ENCODE assay signal across 1 cellular context in the genomic region with DNA sequence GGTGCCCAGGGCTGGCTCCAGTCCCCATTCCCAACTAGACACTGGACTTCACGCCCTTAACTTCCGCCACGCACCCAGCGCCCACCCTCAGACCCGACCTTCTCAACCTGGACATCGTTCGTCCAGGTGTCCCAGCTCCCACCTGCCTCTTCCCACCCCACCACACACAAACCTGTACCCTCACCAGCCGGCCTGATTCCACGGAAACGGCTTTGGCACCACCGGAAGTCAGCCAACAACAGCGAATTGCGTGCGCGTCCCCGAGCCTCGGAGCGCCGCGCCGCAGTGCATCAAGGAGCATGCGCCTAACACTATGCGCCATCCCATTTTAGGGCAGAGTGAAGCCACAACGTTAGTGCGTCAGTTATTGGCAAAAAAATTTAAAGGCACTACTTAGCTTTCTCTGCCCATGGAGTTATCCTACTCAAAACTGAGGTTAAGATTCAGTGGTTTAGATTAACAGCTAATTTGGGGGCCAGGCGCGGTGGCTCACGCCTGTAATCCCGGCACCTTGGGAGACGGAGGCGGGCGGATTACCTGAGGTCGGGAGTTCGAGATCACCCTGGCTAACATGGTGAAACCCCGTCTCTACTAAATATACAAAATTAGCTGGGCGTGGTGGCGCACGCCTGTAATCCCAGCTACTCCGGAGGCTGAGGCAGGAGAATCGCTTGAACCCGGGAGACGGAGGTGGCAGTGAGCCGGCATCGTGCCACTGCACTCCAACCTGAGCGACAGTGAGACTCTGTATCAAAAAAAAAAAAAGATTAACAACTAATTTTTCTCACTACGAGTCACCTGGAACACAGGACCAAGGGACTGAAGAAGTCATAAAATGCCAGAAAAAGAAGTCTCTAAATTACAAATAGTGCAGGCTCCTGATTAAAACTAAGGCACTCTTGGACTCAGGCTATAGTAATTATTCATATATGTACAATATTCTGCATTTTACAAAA.
TF ChIP-seq lines count a peak whose summit lies in the region.

A gene with protein sequence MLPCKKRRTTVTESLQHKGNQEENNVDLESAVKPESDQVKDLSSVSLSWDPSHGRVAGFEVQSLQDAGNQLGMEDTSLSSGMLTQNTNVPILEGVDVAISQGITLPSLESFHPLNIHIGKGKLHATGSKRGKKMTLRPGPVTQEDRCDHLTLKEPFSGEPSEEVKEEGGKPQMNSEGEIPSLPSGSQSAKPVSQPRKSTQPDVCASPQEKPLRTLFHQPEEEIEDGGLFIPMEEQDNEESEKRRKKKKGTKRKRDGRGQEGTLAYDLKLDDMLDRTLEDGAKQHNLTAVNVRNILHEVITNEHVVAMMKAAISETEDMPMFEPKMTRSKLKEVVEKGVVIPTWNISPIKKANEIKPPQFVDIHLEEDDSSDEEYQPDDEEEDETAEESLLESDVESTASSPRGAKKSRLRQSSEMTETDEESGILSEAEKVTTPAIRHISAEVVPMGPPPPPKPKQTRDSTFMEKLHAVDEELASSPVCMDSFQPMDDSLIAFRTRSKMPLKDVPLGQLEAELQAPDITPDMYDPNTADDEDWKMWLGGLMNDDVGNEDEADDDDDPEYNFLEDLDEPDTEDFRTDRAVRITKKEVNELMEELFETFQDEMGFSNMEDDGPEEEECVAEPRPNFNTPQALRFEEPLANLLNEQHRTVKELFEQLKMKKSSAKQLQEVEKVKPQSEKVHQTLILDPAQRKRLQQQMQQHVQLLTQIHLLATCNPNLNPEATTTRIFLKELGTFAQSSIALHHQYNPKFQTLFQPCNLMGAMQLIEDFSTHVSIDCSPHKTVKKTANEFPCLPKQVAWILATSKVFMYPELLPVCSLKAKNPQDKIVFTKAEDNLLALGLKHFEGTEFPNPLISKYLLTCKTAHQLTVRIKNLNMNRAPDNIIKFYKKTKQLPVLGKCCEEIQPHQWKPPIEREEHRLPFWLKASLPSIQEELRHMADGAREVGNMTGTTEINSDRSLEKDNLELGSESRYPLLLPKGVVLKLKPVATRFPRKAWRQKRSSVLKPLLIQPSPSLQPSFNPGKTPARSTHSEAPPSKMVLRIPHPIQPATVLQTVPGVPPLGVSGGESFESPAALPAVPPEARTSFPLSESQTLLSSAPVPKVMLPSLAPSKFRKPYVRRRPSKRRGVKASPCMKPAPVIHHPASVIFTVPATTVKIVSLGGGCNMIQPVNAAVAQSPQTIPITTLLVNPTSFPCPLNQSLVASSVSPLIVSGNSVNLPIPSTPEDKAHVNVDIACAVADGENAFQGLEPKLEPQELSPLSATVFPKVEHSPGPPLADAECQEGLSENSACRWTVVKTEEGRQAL (N-terminal part only) (minus strand): TSS at position 240 of the 956 bp plus-strand sequence. CDS start 3,434 bp downstream, outside the sequence.

TF ChIP-seq in HepG2, 621 proteins besides CTCF, POLR2A, EP300 and RAD21 (continued from another document and continues in another):
- TF ChIP-seq, protein P1, sequence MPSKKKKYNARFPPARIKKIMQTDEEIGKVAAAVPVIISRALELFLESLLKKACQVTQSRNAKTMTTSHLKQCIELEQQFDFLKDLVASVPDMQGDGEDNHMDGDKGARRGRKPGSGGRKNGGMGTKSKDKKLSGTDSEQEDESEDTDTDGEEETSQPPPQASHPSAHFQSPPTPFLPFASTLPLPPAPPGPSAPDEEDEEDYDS (CRISPR knock-in tag; IDR thresholded peaks at IDR 0.05): peak; percentile 83
- TF ChIP-seq ZNF12 (CRISPR knock-in tag; IDR thresholded peaks at IDR 0.05): no peak
- no peak for TF ChIP-seq POLR2AphosphoS2 (IDR thresholded peaks at IDR 0.05; ENCODE audit: low read depth, low read length)
- TF ChIP-seq, protein P2, sequence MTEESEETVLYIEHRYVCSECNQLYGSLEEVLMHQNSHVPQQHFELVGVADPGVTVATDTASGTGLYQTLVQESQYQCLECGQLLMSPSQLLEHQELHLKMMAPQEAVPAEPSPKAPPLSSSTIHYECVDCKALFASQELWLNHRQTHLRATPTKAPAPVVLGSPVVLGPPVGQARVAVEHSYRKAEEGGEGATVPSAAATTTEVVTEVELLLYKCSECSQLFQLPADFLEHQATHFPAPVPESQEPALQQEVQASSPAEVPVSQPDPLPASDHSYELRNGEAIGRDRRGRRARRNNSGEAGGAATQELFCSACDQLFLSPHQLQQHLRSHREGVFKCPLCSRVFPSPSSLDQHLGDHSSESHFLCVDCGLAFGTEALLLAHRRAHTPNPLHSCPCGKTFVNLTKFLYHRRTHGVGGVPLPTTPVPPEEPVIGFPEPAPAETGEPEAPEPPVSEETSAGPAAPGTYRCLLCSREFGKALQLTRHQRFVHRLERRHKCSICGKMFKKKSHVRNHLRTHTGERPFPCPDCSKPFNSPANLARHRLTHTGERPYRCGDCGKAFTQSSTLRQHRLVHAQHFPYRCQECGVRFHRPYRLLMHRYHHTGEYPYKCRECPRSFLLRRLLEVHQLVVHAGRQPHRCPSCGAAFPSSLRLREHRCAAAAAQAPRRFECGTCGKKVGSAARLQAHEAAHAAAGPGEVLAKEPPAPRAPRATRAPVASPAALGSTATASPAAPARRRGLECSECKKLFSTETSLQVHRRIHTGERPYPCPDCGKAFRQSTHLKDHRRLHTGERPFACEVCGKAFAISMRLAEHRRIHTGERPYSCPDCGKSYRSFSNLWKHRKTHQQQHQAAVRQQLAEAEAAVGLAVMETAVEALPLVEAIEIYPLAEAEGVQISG (CRISPR knock-in tag; IDR thresholded peaks at IDR 0.05): peak; percentile 90
- TF ChIP-seq, protein P3, sequence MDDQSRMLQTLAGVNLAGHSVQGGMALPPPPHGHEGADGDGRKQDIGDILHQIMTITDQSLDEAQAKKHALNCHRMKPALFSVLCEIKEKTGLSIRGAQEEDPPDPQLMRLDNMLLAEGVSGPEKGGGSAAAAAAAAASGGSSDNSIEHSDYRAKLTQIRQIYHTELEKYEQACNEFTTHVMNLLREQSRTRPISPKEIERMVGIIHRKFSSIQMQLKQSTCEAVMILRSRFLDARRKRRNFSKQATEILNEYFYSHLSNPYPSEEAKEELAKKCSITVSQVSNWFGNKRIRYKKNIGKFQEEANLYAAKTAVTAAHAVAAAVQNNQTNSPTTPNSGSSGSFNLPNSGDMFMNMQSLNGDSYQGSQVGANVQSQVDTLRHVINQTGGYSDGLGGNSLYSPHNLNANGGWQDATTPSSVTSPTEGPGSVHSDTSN (CRISPR knock-in tag; IDR thresholded peaks at IDR 0.05; ENCODE audit: borderline replicate concordance): no peak
- peak; percentile 22; the same call in 1 of the 2 replicates for TF ChIP-seq NFKB2 (CRISPR knock-in tag; IDR thresholded peaks at IDR 0.05; ENCODE audit: borderline replicate concordance)
- TF ChIP-seq, protein P4, sequence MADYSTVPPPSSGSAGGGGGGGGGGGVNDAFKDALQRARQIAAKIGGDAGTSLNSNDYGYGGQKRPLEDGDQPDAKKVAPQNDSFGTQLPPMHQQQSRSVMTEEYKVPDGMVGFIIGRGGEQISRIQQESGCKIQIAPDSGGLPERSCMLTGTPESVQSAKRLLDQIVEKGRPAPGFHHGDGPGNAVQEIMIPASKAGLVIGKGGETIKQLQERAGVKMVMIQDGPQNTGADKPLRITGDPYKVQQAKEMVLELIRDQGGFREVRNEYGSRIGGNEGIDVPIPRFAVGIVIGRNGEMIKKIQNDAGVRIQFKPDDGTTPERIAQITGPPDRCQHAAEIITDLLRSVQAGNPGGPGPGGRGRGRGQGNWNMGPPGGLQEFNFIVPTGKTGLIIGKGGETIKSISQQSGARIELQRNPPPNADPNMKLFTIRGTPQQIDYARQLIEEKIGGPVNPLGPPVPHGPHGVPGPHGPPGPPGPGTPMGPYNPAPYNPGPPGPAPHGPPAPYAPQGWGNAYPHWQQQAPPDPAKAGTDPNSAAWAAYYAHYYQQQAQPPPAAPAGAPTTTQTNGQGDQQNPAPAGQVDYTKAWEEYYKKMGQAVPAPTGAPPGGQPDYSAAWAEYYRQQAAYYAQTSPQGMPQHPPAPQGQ (CRISPR knock-in tag; IDR thresholded peaks at IDR 0.05; ENCODE audit: borderline replicate concordance): no peak
- peak; percentile 84 for TF ChIP-seq RBFOX2 (IDR thresholded peaks at IDR 0.05; ENCODE audit: low read depth, low read length)
- TF ChIP-seq ZNF607 (CRISPR knock-in tag; IDR thresholded peaks at IDR 0.05; ENCODE audit: borderline replicate concordance): no peak
- TF ChIP-seq, protein P5, sequence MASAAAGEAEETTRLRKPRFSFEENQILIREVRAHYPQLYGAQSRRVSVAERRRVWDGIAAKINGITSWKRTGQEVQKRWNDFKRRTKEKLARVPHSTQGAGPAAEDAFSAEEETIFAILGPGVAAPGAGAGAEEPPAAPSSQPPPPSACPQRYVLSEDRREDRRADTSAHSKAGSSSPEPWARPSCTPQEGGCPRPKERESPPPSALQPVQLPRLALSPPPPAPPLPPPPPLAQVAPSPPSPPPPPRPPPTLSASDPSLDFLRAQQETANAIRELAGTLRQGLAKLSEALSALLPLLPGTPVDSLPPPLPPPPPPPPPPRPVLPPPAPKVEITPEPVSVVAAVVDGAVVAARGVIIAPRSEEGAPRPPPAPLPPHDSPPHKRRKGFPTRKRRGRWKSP (CRISPR knock-in tag; IDR thresholded peaks at IDR 0.05): peak; percentile 71
- no peak for TF ChIP-seq ZKSCAN8 (CRISPR knock-in tag; IDR thresholded peaks at IDR 0.05; ENCODE audit: borderline replicate concordance)
- TF ChIP-seq, protein P6, sequence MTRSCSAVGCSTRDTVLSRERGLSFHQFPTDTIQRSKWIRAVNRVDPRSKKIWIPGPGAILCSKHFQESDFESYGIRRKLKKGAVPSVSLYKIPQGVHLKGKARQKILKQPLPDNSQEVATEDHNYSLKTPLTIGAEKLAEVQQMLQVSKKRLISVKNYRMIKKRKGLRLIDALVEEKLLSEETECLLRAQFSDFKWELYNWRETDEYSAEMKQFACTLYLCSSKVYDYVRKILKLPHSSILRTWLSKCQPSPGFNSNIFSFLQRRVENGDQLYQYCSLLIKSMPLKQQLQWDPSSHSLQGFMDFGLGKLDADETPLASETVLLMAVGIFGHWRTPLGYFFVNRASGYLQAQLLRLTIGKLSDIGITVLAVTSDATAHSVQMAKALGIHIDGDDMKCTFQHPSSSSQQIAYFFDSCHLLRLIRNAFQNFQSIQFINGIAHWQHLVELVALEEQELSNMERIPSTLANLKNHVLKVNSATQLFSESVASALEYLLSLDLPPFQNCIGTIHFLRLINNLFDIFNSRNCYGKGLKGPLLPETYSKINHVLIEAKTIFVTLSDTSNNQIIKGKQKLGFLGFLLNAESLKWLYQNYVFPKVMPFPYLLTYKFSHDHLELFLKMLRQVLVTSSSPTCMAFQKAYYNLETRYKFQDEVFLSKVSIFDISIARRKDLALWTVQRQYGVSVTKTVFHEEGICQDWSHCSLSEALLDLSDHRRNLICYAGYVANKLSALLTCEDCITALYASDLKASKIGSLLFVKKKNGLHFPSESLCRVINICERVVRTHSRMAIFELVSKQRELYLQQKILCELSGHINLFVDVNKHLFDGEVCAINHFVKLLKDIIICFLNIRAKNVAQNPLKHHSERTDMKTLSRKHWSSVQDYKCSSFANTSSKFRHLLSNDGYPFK (CRISPR knock-in tag; IDR thresholded peaks at IDR 0.05; ENCODE audit: borderline replicate concordance): 0 out of 2 replicates have a peak, but pooled peaks have one; percentile 45
- TF ChIP-seq, protein P7, sequence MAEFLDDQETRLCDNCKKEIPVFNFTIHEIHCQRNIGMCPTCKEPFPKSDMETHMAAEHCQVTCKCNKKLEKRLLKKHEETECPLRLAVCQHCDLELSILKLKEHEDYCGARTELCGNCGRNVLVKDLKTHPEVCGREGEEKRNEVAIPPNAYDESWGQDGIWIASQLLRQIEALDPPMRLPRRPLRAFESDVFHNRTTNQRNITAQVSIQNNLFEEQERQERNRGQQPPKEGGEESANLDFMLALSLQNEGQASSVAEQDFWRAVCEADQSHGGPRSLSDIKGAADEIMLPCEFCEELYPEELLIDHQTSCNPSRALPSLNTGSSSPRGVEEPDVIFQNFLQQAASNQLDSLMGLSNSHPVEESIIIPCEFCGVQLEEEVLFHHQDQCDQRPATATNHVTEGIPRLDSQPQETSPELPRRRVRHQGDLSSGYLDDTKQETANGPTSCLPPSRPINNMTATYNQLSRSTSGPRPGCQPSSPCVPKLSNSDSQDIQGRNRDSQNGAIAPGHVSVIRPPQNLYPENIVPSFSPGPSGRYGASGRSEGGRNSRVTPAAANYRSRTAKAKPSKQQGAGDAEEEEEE (CRISPR knock-in tag; IDR thresholded peaks at IDR 0.05; ENCODE audit: borderline replicate concordance): no peak
- no peak for TF ChIP-seq ZNF567 (CRISPR knock-in tag; IDR thresholded peaks at IDR 0.05; ENCODE audit: borderline replicate concordance)
- TF ChIP-seq, protein P8, sequence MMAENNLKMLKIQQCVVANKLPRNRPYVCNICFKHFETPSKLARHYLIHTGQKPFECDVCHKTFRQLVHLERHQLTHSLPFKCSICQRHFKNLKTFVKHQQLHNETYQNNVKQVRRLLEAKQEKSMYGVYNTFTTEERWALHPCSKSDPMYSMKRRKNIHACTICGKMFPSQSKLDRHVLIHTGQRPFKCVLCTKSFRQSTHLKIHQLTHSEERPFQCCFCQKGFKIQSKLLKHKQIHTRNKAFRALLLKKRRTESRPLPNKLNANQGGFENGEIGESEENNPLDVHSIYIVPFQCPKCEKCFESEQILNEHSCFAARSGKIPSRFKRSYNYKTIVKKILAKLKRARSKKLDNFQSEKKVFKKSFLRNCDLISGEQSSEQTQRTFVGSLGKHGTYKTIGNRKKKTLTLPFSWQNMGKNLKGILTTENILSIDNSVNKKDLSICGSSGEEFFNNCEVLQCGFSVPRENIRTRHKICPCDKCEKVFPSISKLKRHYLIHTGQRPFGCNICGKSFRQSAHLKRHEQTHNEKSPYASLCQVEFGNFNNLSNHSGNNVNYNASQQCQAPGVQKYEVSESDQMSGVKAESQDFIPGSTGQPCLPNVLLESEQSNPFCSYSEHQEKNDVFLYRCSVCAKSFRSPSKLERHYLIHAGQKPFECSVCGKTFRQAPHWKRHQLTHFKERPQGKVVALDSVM (CRISPR knock-in tag; IDR thresholded peaks at IDR 0.05): peak; percentile 82
- no peak for TF ChIP-seq POGZ (CRISPR knock-in tag; IDR thresholded peaks at IDR 0.05)
- TF ChIP-seq, protein P9, sequence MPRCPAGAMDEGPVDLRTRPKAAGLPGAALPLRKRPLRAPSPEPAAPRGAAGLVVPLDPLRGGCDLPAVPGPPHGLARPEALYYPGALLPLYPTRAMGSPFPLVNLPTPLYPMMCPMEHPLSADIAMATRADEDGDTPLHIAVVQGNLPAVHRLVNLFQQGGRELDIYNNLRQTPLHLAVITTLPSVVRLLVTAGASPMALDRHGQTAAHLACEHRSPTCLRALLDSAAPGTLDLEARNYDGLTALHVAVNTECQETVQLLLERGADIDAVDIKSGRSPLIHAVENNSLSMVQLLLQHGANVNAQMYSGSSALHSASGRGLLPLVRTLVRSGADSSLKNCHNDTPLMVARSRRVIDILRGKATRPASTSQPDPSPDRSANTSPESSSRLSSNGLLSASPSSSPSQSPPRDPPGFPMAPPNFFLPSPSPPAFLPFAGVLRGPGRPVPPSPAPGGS (CRISPR knock-in tag; IDR thresholded peaks at IDR 0.05): no peak; the same call in 1 of the 2 replicates
- TF ChIP-seq, protein P10, sequence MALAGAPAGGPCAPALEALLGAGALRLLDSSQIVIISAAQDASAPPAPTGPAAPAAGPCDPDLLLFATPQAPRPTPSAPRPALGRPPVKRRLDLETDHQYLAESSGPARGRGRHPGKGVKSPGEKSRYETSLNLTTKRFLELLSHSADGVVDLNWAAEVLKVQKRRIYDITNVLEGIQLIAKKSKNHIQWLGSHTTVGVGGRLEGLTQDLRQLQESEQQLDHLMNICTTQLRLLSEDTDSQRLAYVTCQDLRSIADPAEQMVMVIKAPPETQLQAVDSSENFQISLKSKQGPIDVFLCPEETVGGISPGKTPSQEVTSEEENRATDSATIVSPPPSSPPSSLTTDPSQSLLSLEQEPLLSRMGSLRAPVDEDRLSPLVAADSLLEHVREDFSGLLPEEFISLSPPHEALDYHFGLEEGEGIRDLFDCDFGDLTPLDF (CRISPR knock-in tag; IDR thresholded peaks at IDR 0.05): no peak
- no peak for TF ChIP-seq ZNF274 (CRISPR knock-in tag; IDR thresholded peaks at IDR 0.05)
- TF ChIP-seq TCF7L2 (IDR thresholded peaks at IDR 0.05; ENCODE audit: low read depth, low read length): no peak
